ENCODE assay signal across 15 cellular contexts in genomic region chr3:152218604-152219003, GRCh38. TPM values are rescaled to one million over a fixed set of nuclear protein-coding genes. Genes with fewer than 3 reads are reported as not detected.
A peak's percentile ranks its signal among the peaks of the same experiment; 100 is the strongest.
DNase-seq lines count a peak whose midpoint lies in the region; ATAC-seq and TF ChIP-seq lines count a peak whose summit lies in the region.
"Had no signal": no experiment of that assay in that cellular context is flagged by ENCODE, and none has a peak within 500 bp of the region (broad histone marks: within the 10 kb centered on the region; RNA-seq: fewer than 3 reads in every experiment).

No MANE protein-coding gene starts in this region.

- H3K9me3 Mint-ChIP-seq in activated CD8-positive, alpha-beta memory T cell treated with anti-CD3 and anti-CD28 coated beads, Interleukin-2, amount 10 ng/mL, durations not matched to agents 7 days and 5 days (ENCODE audit: low read depth): no peaks in the 10 kb centered on the region
- H3K9me3 Mint-ChIP-seq in T-cell: no peaks in the 10 kb centered on the region
- no peaks in the 10 kb centered on the region for H3K9me3 Mint-ChIP-seq in stimulated activated effector memory CD8-positive, alpha-beta T cell treated with anti-CD3 and anti-CD28 coated beads, Interleukin-12 subunit alpha, Interleukin-12 subunit beta, amount 100 ng/mL, for 72 hours

- WGBS in ovary, 3 donors: 95 to 97% (median 95%) methylated on average over 2 of the region's 2 CpGs

- H3K4me3 ChIP-seq in effector memory CD4-positive, alpha-beta T cell (ENCODE audit: insufficient read depth, low read depth, low read length, poor library complexity, severe bottlenecking): peak overlapping the region; percentile 1
- H3K4me3 ChIP-seq in ovary: no peak overlapping the region
- H3K4me3 ChIP-seq: stomach had no signal

- POLR2A ChIA-PET in T-cell (lab: Charles Lee): interaction anchor here (0.5 to 1.3 kb wide), 3 partner anchors 15 to 1722 kb away, joined by 3 to 5 read pairs (median 4); no protein-coding TSS in a partner anchor

- no peak for TF ChIP-seq EP300 in ovary (IDR thresholded peaks at IDR 0.05)

- CTCF ChIA-PET in activated CD8-positive, alpha-beta memory T cell treated with anti-CD3 and anti-CD28 coated beads, Interleukin-2, amount 10 ng/mL, durations not matched to agents 7 days and 5 days (lab: Charles Lee): interaction anchor here (1.0 to 3.0 kb wide), 3 partner anchors 13 to 35 kb away, joined by 3 to 12 read pairs (median 4); no protein-coding TSS in a partner anchor
- CTCF ChIA-PET in T-cell (lab: Charles Lee): no interaction called here

- peak overlapping the region; percentile 38 for H3K27ac ChIP-seq in effector memory CD4-positive, alpha-beta T cell (ENCODE audit: insufficient read depth, low read length, poor library complexity, severe bottlenecking)
- H3K27ac ChIP-seq in ovary: no peak overlapping the region

- no peaks in the 10 kb centered on the region for H3K9me3 ChIP-seq in effector memory CD4-positive, alpha-beta T cell (ENCODE audit: control insufficient read depth, low read length)
- no peaks in the 10 kb centered on the region for H3K9me3 ChIP-seq in ovary
- H3K9me3 ChIP-seq: stomach had no signal

- H3K27me3 ChIP-seq in effector memory CD4-positive, alpha-beta T cell (replicated peaks; ENCODE audit: control insufficient read depth, insufficient read depth, low read length, poor library complexity, severe bottlenecking): no peaks in the 10 kb centered on the region
- H3K27me3 ChIP-seq in ovary: no peaks in the 10 kb centered on the region
- H3K27me3 ChIP-seq: stomach had no signal

- peak overlapping the region; percentile 44 for H3K4me3 Mint-ChIP-seq in activated CD8-positive, alpha-beta memory T cell treated with anti-CD3 and anti-CD28 coated beads, Interleukin-2, amount 10 ng/mL, durations not matched to agents 7 days and 5 days
- peak overlapping the region; percentile 69 to 79 (median 74) for H3K4me3 Mint-ChIP-seq in T-cell
- H3K4me3 Mint-ChIP-seq in stimulated activated effector memory CD8-positive, alpha-beta T cell treated with anti-CD3 and anti-CD28 coated beads, Interleukin-12 subunit alpha, Interleukin-12 subunit beta, amount 100 ng/mL, for 72 hours: peak overlapping the region; percentile 40

- DNase-seq in activated CD8-positive, alpha-beta memory T cell treated with anti-CD3 and anti-CD28 coated beads, Interleukin-2, amount 10 ng/mL, durations not matched to agents 7 days and 5 days: no peak
- no peak for DNase-seq in activated CD8-positive, alpha-beta memory T cell treated with anti-CD3 and anti-CD28 coated beads for 24 hours
- DNase-seq in T-cell (no peak), ovary (no peak), mesenteric fat pad (ENCODE audit: low spot score) (no peak), NCI-H526 (lab: John Stamatoyannopoulos, UW) (no peak)
- no peak for DNase-seq in effector memory CD4-positive, alpha-beta T cell
- no peak for DNase-seq in stimulated activated effector memory CD8-positive, alpha-beta T cell treated with anti-CD3 and anti-CD28 coated beads, Interleukin-12 subunit alpha, Interleukin-12 subunit beta, amount 100 ng/mL, for 72 hours (ENCODE audit: low spot score in 2 of 2)
- DNase-seq: central memory CD4-positive, alpha-beta T cell; KG1; NCI-H1092 treated with DMSO at 0.1 percent for 48 hours; NCI-H2081 treated with DMSO at 0.1 percent for 48 hours; NCI-H69; retina; stomach had no signal

- H3K27me3 Mint-ChIP-seq in activated CD8-positive, alpha-beta memory T cell treated with anti-CD3 and anti-CD28 coated beads, Interleukin-2, amount 10 ng/mL, durations not matched to agents 7 days and 5 days: no peaks in the 10 kb centered on the region
- no peaks in the 10 kb centered on the region for H3K27me3 Mint-ChIP-seq in T-cell

- peaks cover 52% of the 10 kb centered on the region for H3K4me1 Mint-ChIP-seq in activated CD8-positive, alpha-beta memory T cell treated with anti-CD3 and anti-CD28 coated beads, Interleukin-2, amount 10 ng/mL, durations not matched to agents 7 days and 5 days
- peaks cover 64 to 71% (median 69%) of the 10 kb centered on the region in 3 donors for H3K4me1 Mint-ChIP-seq in T-cell
- peaks cover 50% of the 10 kb centered on the region for H3K4me1 Mint-ChIP-seq in stimulated activated effector memory CD8-positive, alpha-beta T cell treated with anti-CD3 and anti-CD28 coated beads, Interleukin-12 subunit alpha, Interleukin-12 subunit beta, amount 100 ng/mL, for 72 hours

- intact Hi-C loops in ovary (cut with DNase I): no loop called here

- no peak for ATAC-seq in activated CD8-positive, alpha-beta memory T cell treated with anti-CD3 and anti-CD28 coated beads, Interleukin-2, amount 10 ng/mL, durations not matched to agents 7 days and 5 days
- peak in 2 of 4 experiments; percentile 5 to 39 for ATAC-seq in T-cell (replicated peaks in 1 of 4)
- ATAC-seq in stimulated activated effector memory CD8-positive, alpha-beta T cell treated with anti-CD3 and anti-CD28 coated beads, Interleukin-12 subunit alpha, Interleukin-12 subunit beta, amount 100 ng/mL, for 72 hours: no peak

- H3K4me1 ChIP-seq in effector memory CD4-positive, alpha-beta T cell (ENCODE audit: control insufficient read depth, insufficient read depth, low read length, poor library complexity, severe bottlenecking): peaks cover 3% of the 10 kb centered on the region
- H3K4me1 ChIP-seq in ovary (ENCODE audit: insufficient read depth): no peaks in the 10 kb centered on the region

- TF ChIP-seq CTCF in ovary (IDR thresholded peaks at IDR 0.05): no peak

- H3K36me3 Mint-ChIP-seq in activated CD8-positive, alpha-beta memory T cell treated with anti-CD3 and anti-CD28 coated beads, Interleukin-2, amount 10 ng/mL, durations not matched to agents 7 days and 5 days: no peaks in the 10 kb centered on the region
- H3K36me3 Mint-ChIP-seq in T-cell: no peaks in the 10 kb centered on the region
- H3K36me3 Mint-ChIP-seq in stimulated activated effector memory CD8-positive, alpha-beta T cell treated with anti-CD3 and anti-CD28 coated beads, Interleukin-12 subunit alpha, Interleukin-12 subunit beta, amount 100 ng/mL, for 72 hours: peaks cover 13% of the 10 kb centered on the region

- TF ChIP-seq POLR2A in ovary (IDR thresholded peaks at IDR 0.05): no peak

- H3K27ac Mint-ChIP-seq in activated CD8-positive, alpha-beta memory T cell treated with anti-CD3 and anti-CD28 coated beads, Interleukin-2, amount 10 ng/mL, durations not matched to agents 7 days and 5 days: peak overlapping the region; percentile 75
- peak overlapping the region; percentile 79 to 97 for H3K27ac Mint-ChIP-seq in T-cell
- peak overlapping the region; percentile 14 for H3K27ac Mint-ChIP-seq in stimulated activated effector memory CD8-positive, alpha-beta T cell treated with anti-CD3 and anti-CD28 coated beads, Interleukin-12 subunit alpha, Interleukin-12 subunit beta, amount 100 ng/mL, for 72 hours

- no peaks in the 10 kb centered on the region for H3K36me3 ChIP-seq in effector memory CD4-positive, alpha-beta T cell (ENCODE audit: control insufficient read depth, insufficient read depth, low read length)
- no peaks in the 10 kb centered on the region for H3K36me3 ChIP-seq in ovary
- H3K36me3 ChIP-seq: stomach had no signal

RNA-seq across cellular contexts. Expression of gene MBNL1, which starts 50.1 kb away (rescaled TPM):
- 100 to 1,000 TPM; 370 to 398 TPM for total RNA-seq in activated CD8-positive, alpha-beta memory T cell treated with anti-CD3 and anti-CD28 coated beads, Interleukin-2, amount 10 ng/mL, durations not matched to agents 7 days and 5 days
- total RNA-seq in T-cell (100 to 1,000 TPM; 408 to 705 (median 423) TPM), ovary (100 to 1,000 TPM; 117 to 152 (median 127) TPM), mesenteric fat pad (284 TPM)
- polyA plus RNA-seq in ovary: 10 to 100 TPM; 39.7 to 66.1 TPM

Comparison
In these comparisons a context has a peak if more than half of its experiments do, and no peak if none do; other contexts are left out.
1. H3K27ac Mint-ChIP-seq: peak in every context shown above with its lines; median percentile 88 in T-cell; 75 in activated CD8-positive, alpha-beta memory T cell treated with anti-CD3 and anti-CD28 coated beads, Interleukin-2, amount 10 ng/mL, durations not matched to agents 7 days and 5 days; 14 in stimulated activated effector memory CD8-positive, alpha-beta T cell treated with anti-CD3 and anti-CD28 coated beads, Interleukin-12 subunit alpha, Interleukin-12 subunit beta, amount 100 ng/mL, for 72 hours.